7 cellular contexts compared by ENCODE assay signal in the genomic region with DNA sequence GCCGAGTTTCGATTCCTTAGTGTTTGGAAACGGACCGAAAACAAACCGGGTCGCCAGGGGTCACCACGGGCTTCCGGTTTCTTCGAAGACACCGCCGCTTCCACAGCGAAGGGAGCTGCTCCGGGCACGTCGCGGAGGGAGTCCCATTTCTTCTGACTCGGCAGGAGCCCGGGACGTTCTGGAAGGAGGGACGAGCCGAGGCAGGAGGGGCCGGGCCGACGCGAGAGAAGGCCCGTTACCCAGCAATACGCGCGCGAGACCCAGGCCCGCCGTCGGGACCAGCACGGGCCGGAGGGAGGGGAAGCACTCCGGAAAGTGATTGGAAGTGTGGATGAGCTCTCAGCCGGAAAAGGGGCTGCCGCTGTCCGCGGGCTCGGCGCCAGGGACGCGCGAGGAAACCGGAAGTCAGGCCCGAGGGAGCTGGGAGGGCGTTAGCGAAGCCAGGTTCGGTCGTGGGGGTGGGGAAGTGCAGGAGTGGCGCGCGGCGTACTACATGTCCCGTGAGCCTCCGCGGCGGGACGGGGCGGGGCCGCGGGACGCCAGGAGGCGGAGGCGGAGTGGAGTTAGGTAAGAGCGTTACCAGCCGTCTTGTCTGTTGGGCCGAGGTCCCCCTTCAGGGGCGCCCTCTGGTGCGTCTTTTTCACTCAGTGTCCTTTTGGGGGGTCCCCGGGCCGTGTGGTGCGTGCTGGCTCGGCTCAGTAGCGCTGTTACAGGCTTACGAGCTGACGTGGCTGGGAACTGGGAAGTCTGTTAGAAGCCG. TPM values are rescaled to one million over a fixed set of nuclear protein-coding genes. Genes with fewer than 3 reads are reported as not detected.
DNase-seq lines count a peak whose midpoint lies in the region; ATAC-seq, FAIRE-seq and TF ChIP-seq lines count a peak whose summit lies in the region.

TSS of gene AZI2 (minus strand) at position 188 of the 760 bp plus-strand sequence. CDS start 8,207 bp downstream, outside the sequence.
TSS of gene ZCWPW2 (plus strand) at position 85 of the 760 bp plus-strand sequence. CDS start 64,348 bp downstream, outside the sequence.

- H3K9ac ChIP-seq in astrocyte (ENCODE audit: low read length) = peak within 1 kb of the TSS; percentile 97

- peak within 1 kb of the TSS; percentile 89 for H2AFZ ChIP-seq in astrocyte (ENCODE audit: low read depth, low read length)

- H3K27ac ChIP-seq in astrocyte (ENCODE audit: low read depth, low read length) = peak within 1 kb of the TSS; percentile 98

- peaks cover 38% of the 10 kb centered on the region for H3K36me3 Mint-ChIP-seq in T-helper 2 cell treated with Interferon-gamma antibody and Interleukin-4, amounts not matched to agents 5 μg/mL and 100 μg/mL, for 36 hours (ENCODE audit: low read depth)
- H3K36me3 Mint-ChIP-seq in astrocyte (ENCODE audit: low read depth, unreplicated experiment) = peaks cover 4% of the 10 kb centered on the region

- peak; percentile 7 for TF ChIP-seq CTCF in astrocyte (IDR thresholded peaks at IDR 0.05; ENCODE audit: insufficient read depth, low read depth, low read length)

- peak within 1 kb of the TSS; percentile 95 for H3K27ac Mint-ChIP-seq in T-helper 2 cell treated with Interferon-gamma antibody and Interleukin-4, amounts not matched to agents 5 μg/mL and 100 μg/mL, for 36 hours
- peak within 1 kb of the TSS; percentile 99 for H3K27ac Mint-ChIP-seq in astrocyte (ENCODE audit: unreplicated experiment)

- DNase-seq in NCI-H187 (lab: John Stamatoyannopoulos, UW) = peak; percentile 81 to 83
- peak; percentile 93 for DNase-seq in T-helper 2 cell treated with Interferon-gamma antibody and Interleukin-4, amounts not matched to agents 5 μg/mL and 100 μg/mL, for 36 hours (ENCODE audit: low spot score)
- peak; percentile 88 for DNase-seq in astrocyte (ENCODE audit: low read depth)
- DNase-seq in hepatic stellate cell (ENCODE audit: low spot score) = peak; percentile 74
- peak; percentile 81 for DNase-seq in renal cortical epithelial cell (ENCODE audit: low read depth)

- H3K27me3 Mint-ChIP-seq in T-helper 2 cell treated with Interferon-gamma antibody and Interleukin-4, amounts not matched to agents 5 μg/mL and 100 μg/mL, for 36 hours (ENCODE audit: low read depth) = no peaks in the 10 kb centered on the region
- H3K27me3 Mint-ChIP-seq in astrocyte (ENCODE audit: low read depth, unreplicated experiment) = no peaks in the 10 kb centered on the region

- H3K36me3 ChIP-seq in astrocyte (ENCODE audit: insufficient read depth, low read length) = no peaks in the 10 kb centered on the region

- peaks cover 4% of the 10 kb centered on the region for H3K4me1 ChIP-seq in astrocyte (ENCODE audit: insufficient read depth, low read length)

- peak within 1 kb of the TSS; percentile 98 for H3K4me3 Mint-ChIP-seq in T-helper 2 cell treated with Interferon-gamma antibody and Interleukin-4, amounts not matched to agents 5 μg/mL and 100 μg/mL, for 36 hours
- H3K4me3 Mint-ChIP-seq in astrocyte (ENCODE audit: unreplicated experiment) = peak within 1 kb of the TSS; percentile 99

- peaks cover 49% of the 10 kb centered on the region for H3K4me1 Mint-ChIP-seq in T-helper 2 cell treated with Interferon-gamma antibody and Interleukin-4, amounts not matched to agents 5 μg/mL and 100 μg/mL, for 36 hours (ENCODE audit: low read depth)
- peaks cover 20% of the 10 kb centered on the region for H3K4me1 Mint-ChIP-seq in astrocyte (ENCODE audit: low read depth, unreplicated experiment)

- peaks cover 10% of the 10 kb centered on the region for H3K9me3 Mint-ChIP-seq in T-helper 2 cell treated with Interferon-gamma antibody and Interleukin-4, amounts not matched to agents 5 μg/mL and 100 μg/mL, for 36 hours
- no peaks in the 10 kb centered on the region for H3K9me3 Mint-ChIP-seq in astrocyte (ENCODE audit: unreplicated experiment)

- no peak for FAIRE-seq in astrocyte (lab: Jason Lieb, UNC)

- H3K9me3 ChIP-seq in astrocyte (ENCODE audit: insufficient read depth, low read depth, low read length) = no peaks in the 10 kb centered on the region

- H3K4me2 ChIP-seq in astrocyte (ENCODE audit: low read length) = peak within 1 kb of the TSS; percentile 96

- peaks cover 17% of the 10 kb centered on the region for H4K20me1 ChIP-seq in astrocyte (ENCODE audit: insufficient read depth, low read length)

- H3K27me3 ChIP-seq in astrocyte (ENCODE audit: insufficient read depth, low read length) = no peaks in the 10 kb centered on the region

- peak within 1 kb of the TSS; percentile 93 for H3K4me3 ChIP-seq in astrocyte (ENCODE audit: insufficient read depth, low read depth, low read length)

- peaks cover 64% of the 10 kb centered on the region for H3K79me2 ChIP-seq in astrocyte (ENCODE audit: insufficient read depth, low read length)

- ATAC-seq in GM18499 (IDR thresholded peaks at IDR 0.05; ENCODE audit: insufficient read depth, unreplicated experiment) (peak; percentile 50), HG02943 (IDR thresholded peaks at IDR 0.05; ENCODE audit: low read depth, unreplicated experiment) (peak; percentile 92)

RNA-seq across cellular contexts. Expression of gene AZI2, which starts in this region (rescaled TPM):
- total RNA-seq in astrocyte (91.9 and 99.1 TPM in 2 replicates), renal cortical epithelial cell (41.0 and 114 TPM in 2 replicates)

RNA-seq across cellular contexts. Expression of gene ZCWPW2, which starts in this region (rescaled TPM):
- total RNA-seq in astrocyte (0.57 and 1.0 TPM in 2 replicates), renal cortical epithelial cell (0.70 and 0.87 TPM in 2 replicates)

Comparison
In these comparisons a context has a peak if more than half of its experiments do, and no peak if none do; other contexts are left out.
1. Peak in every context shown above with its lines: DNase-seq, ATAC-seq, H3K4me3 ChIP-seq and H3K27ac ChIP-seq.